ENCODE assay signal across 8 cellular contexts in the genomic region with DNA sequence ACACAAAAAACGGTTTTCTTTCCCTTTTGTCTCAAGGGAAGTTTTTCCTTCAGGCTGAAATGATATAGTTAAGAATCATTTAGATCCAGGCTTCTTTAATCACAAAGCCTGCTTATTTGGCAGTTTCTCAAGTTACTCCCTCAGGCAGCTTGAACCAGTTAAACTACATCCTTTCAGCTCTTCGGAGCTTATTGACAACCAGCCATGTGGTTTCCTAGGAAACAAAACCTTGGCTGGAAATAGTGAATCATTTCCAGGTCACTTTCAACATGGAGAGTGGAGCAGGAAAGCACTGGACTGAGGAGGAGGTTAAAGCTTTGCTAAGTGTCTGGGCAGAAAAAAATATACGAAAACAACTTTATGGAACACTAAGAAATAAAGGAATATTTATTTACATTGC. TPM values are rescaled to one million over a fixed set of nuclear protein-coding genes. Genes with fewer than 3 reads are reported as not detected.
DNase-seq lines count a peak whose midpoint lies in the region; ATAC-seq and TF ChIP-seq lines count a peak whose summit lies in the region.

No MANE protein-coding gene starts in this region.

- H2AFZ ChIP-seq in ACC112 (ENCODE audit: low read length, unreplicated experiment) (no peak overlapping the region), smooth muscle cell (ENCODE audit: low read depth) (peak overlapping the region; percentile 4)

- TF ChIP-seq CTCF in smooth muscle cell (IDR thresholded peaks at IDR 0.05; ENCODE audit: borderline replicate concordance, insufficient read depth, poor library complexity, severe bottlenecking): no peak

- H3K27me3 ChIP-seq in ACC112 (ENCODE audit: insufficient read depth, low read length) (no peaks in the 10 kb centered on the region), smooth muscle cell (ENCODE audit: low read depth) (no peaks in the 10 kb centered on the region)

- 15% methylated on average over 3 of the region's 3 CpGs for WGBS in smooth muscle cell (ENCODE audit: low lambda C conversion rate)

- H3K27ac ChIP-seq in ACC112 (ENCODE audit: low read depth, low read length): peak overlapping the region; percentile 92
- peak overlapping the region; percentile 95 for H3K27ac ChIP-seq in smooth muscle cell (ENCODE audit: low read depth)

- no peaks in the 10 kb centered on the region for H3K9me3 ChIP-seq in smooth muscle cell (replicated peaks; ENCODE audit: low read depth)

- in situ Hi-C loops in T47D (cut with HindIII; ENCODE audit: low pct_unique_long_range_greater_than_20kb, low sequenced_read_pairs): no loop called here

- DNase-seq in HEK293T (ENCODE audit: extremely low spot score): peak; percentile 59
- peak; percentile 44 to 83 for DNase-seq in NCI-H524 (lab: John Stamatoyannopoulos, UW)
- DNase-seq in T47D (ENCODE audit: low read depth in 1 of 2, low spot score in 1 of 2): peak; percentile 48 to 95
- peak; percentile 67 for DNase-seq in iPS-NIHi7 (ENCODE audit: extremely low spot score)
- DNase-seq in smooth muscle cell (lab: John Stamatoyannopoulos, UW; ENCODE audit: unreplicated experiment): no peak
- no peak for DNase-seq in 8988T

- H3K4me3 ChIP-seq in ACC112 (ENCODE audit: low read depth, low read length): peak overlapping the region; percentile 63
- H3K4me3 ChIP-seq in smooth muscle cell: peak overlapping the region; percentile 37

- H3K79me2 ChIP-seq in ACC112 (ENCODE audit: control insufficient read depth, insufficient read depth, low read length, unreplicated experiment) (peaks cover 53% of the 10 kb centered on the region), smooth muscle cell (ENCODE audit: low read depth) (peaks cover 39% of the 10 kb centered on the region)

- H4K20me1 ChIP-seq in smooth muscle cell (ENCODE audit: low read depth): no peaks in the 10 kb centered on the region

- H3K9ac ChIP-seq in smooth muscle cell (ENCODE audit: low read depth): peak overlapping the region; percentile 85

- H3F3A ChIP-seq in smooth muscle cell (ENCODE audit: low read depth): no peaks in the 10 kb centered on the region

- CTCF ChIA-PET in HEK293T (lab: Yijun Ruan, JAX): no interaction called here

- H3K36me3 ChIP-seq in ACC112 (ENCODE audit: insufficient read depth, low read length) (peaks cover 6% of the 10 kb centered on the region; the same call in 1 of the 2 replicates), smooth muscle cell (ENCODE audit: low read depth) (no peaks in the 10 kb centered on the region)

- peak overlapping the region; percentile 81 for H3K4me2 ChIP-seq in smooth muscle cell

- peaks cover 23% of the 10 kb centered on the region for H3K4me1 ChIP-seq in ACC112 (ENCODE audit: control insufficient read depth, insufficient read depth, low read length, unreplicated experiment)
- H3K4me1 ChIP-seq in smooth muscle cell (ENCODE audit: low read depth): peaks cover 19% of the 10 kb centered on the region

- ATAC-seq in GM19023 (IDR thresholded peaks at IDR 0.05; ENCODE audit: unreplicated experiment): no peak

- POLR2A ChIA-PET in HEK293T (lab: Yijun Ruan, JAX): interaction anchor here (0.7 to 1.4 kb wide), 3 partner anchors 23 to 58 kb away, joined by 4 to 18 read pairs (median 5); partner anchors contain the start of genes AASDH, PAICS and PPAT

TF ChIP-seq in HEK293T, 16 proteins besides CTCF, POLR2A, EP300 and RAD21:
- no peak for TF ChIP-seq L3MBTL2 (conservative IDR thresholded peaks at IDR 0.05)
- no peak for TF ChIP-seq TARDBP (IDR thresholded peaks at IDR 0.05)
- 0 out of 2 replicates have a peak, but pooled peaks have one; percentile 51 for TF ChIP-seq FOXK2 (IDR thresholded peaks at IDR 0.05)
- no peak for TF ChIP-seq HDGF (IDR thresholded peaks at IDR 0.05; ENCODE audit: borderline replicate concordance)
- TF ChIP-seq LEF1 (IDR thresholded peaks at IDR 0.05; ENCODE audit: borderline replicate concordance): no peak
- no peak for TF ChIP-seq NFRKB (IDR thresholded peaks at IDR 0.05)
- 0 out of 2 replicates have a peak, but pooled peaks have one; percentile 28 for TF ChIP-seq ARNT (IDR thresholded peaks at IDR 0.05)
- no peak for TF ChIP-seq CTBP1 (IDR thresholded peaks at IDR 0.05; ENCODE audit: borderline replicate concordance)
- TF ChIP-seq SUZ12 (IDR thresholded peaks at IDR 0.05): no peak
- TF ChIP-seq ZNF384 (IDR thresholded peaks at IDR 0.05): no peak
- TF ChIP-seq PKNOX1 (IDR thresholded peaks at IDR 0.05): peak; percentile 62
TF ChIP-seq in HEK293T: peak in this region for 3.

RNA-seq across cellular contexts. Expression of gene AASDH, which starts 23.0 kb away (rescaled TPM):
- 11.3 and 16.5 TPM in 2 replicates for total RNA-seq in smooth muscle cell
- 7.7 and 10.2 TPM in 2 replicates for polyA plus RNA-seq in smooth muscle cell

RNA-seq across cellular contexts. Expression of gene PPAT, which starts 25.2 kb away (rescaled TPM):
- 26.0 and 26.8 TPM in 2 replicates for total RNA-seq in smooth muscle cell
- 11.6 and 12.3 TPM in 2 replicates for polyA plus RNA-seq in smooth muscle cell

RNA-seq across cellular contexts. Expression of gene PAICS, which starts 25.8 kb away (rescaled TPM):
- 68.9 and 71.6 TPM in 2 replicates for total RNA-seq in smooth muscle cell
- polyA plus RNA-seq in smooth muscle cell: 58.7 and 62.4 TPM in 2 replicates

RNA-seq across cellular contexts. Expression of gene SRP72, which starts 57.2 kb away (rescaled TPM):
- total RNA-seq in smooth muscle cell: 90.0 and 99.7 TPM in 2 replicates
- polyA plus RNA-seq in smooth muscle cell: 113 TPM in 2 replicates

Comparison
In these comparisons a context has a peak if more than half of its experiments do, and no peak if none do; other contexts are left out.
1. DNase-seq: peak in HEK293T (single experiment), NCI-H524 (2 of 2), T47D (2 of 2) and iPS-NIHi7 (single experiment); none in smooth muscle cell (single experiment) and 8988T (single experiment).